9 cellular contexts compared by ENCODE assay signal in genomic region chr5:50438060-50438459, GRCh38. TPM values are rescaled to one million over a fixed set of nuclear protein-coding genes. Genes with fewer than 3 reads are reported as not detected.
DNase-seq lines count a peak whose midpoint lies in the region; ATAC-seq, FAIRE-seq and TF ChIP-seq lines count a peak whose summit lies in the region.
"Not testable (repeated sequence)": the region's sequence is repeated elsewhere in the genome, so short reads cannot be mapped to it uniquely, and the experiment has no call there.
"Had no signal": no experiment of that assay in that cellular context is flagged by ENCODE, and none has a peak within 500 bp of the region (broad histone marks: within the 10 kb centered on the region; RNA-seq: fewer than 3 reads in every experiment).

No MANE protein-coding gene starts in this region.

- peak; percentile 96 for FAIRE-seq in islet of Langerhans (lab: Jason Lieb, UNC)

- peaks cover 96% of the 10 kb centered on the region for H3K4me1 Mint-ChIP-seq in CD4-positive, alpha-beta T cell (ENCODE audit: low read depth)
- H3K4me1 Mint-ChIP-seq in activated CD4-positive, alpha-beta memory T cell treated with anti-CD3 and anti-CD28 coated beads for 36 hours (ENCODE audit: low read depth) = peaks cover 79% of the 10 kb centered on the region
- H3K4me1 Mint-ChIP-seq in activated naive CD8-positive, alpha-beta T cell (ENCODE audit: low read depth) = peaks cover 78% of the 10 kb centered on the region
- H3K4me1 Mint-ChIP-seq in stimulated activated effector memory CD8-positive, alpha-beta T cell treated with anti-CD3 and anti-CD28 coated beads, Interleukin-12 subunit alpha, Interleukin-12 subunit beta, amount 100 ng/mL, for 72 hours = peaks cover 57% of the 10 kb centered on the region

- H3K27me3 ChIP-seq in CD4-positive, alpha-beta T cell (ENCODE audit: control insufficient read depth, insufficient read depth, low read length) = not testable (repeated sequence)

- ATAC-seq in CD4-positive, alpha-beta T cell (ENCODE audit: poor library complexity); stimulated activated effector memory CD8-positive, alpha-beta T cell treated with anti-CD3 and anti-CD28 coated beads, Interleukin-12 subunit alpha, Interleukin-12 subunit beta, amount 100 ng/mL, for 72 hours: not testable (repeated sequence)

- not testable (repeated sequence) for H3K9me3 ChIP-seq in CD4-positive, alpha-beta T cell (ENCODE audit: control insufficient read depth, low read length); HEK293 (ENCODE audit: control insufficient read depth, insufficient read depth, low read depth, low read length)

- H3K27ac ChIP-seq in CD4-positive, alpha-beta T cell (ENCODE audit: low read depth, low read length); HEK293 (ENCODE audit: extremely low read depth, low read depth, low read length): not testable (repeated sequence)

- POLR2A ChIA-PET in CD4-positive, alpha-beta T cell (lab: Charles Lee); HEK293 (lab: Yijun Ruan, JAX); activated CD4-positive, alpha-beta memory T cell treated with anti-CD3 and anti-CD28 coated beads for 36 hours (lab: Charles Lee): not testable (repeated sequence)

- H3K36me3 ChIP-seq in HEK293 (ENCODE audit: control insufficient read depth in 2 of 2, insufficient read depth in 1 of 2, low read length in 2 of 2) = not testable (repeated sequence)

- H3K9me3 Mint-ChIP-seq in CD4-positive, alpha-beta T cell; activated CD4-positive, alpha-beta memory T cell treated with anti-CD3 and anti-CD28 coated beads for 36 hours; activated naive CD8-positive, alpha-beta T cell (ENCODE audit: low read depth); stimulated activated effector memory CD8-positive, alpha-beta T cell treated with anti-CD3 and anti-CD28 coated beads, Interleukin-12 subunit alpha, Interleukin-12 subunit beta, amount 100 ng/mL, for 72 hours: not testable (repeated sequence)

- H3K4me3 ChIP-seq in HEK293 (ENCODE audit: low read depth, low read length) = not testable (repeated sequence)

- H3K27ac Mint-ChIP-seq in CD4-positive, alpha-beta T cell = peak overlapping the region; percentile 99
- H3K27ac Mint-ChIP-seq in activated CD4-positive, alpha-beta memory T cell treated with anti-CD3 and anti-CD28 coated beads for 36 hours = not testable (repeated sequence)
- H3K27ac Mint-ChIP-seq in activated naive CD8-positive, alpha-beta T cell = peak overlapping the region; percentile 16
- H3K27ac Mint-ChIP-seq in stimulated activated effector memory CD8-positive, alpha-beta T cell treated with anti-CD3 and anti-CD28 coated beads, Interleukin-12 subunit alpha, Interleukin-12 subunit beta, amount 100 ng/mL, for 72 hours = peak overlapping the region; percentile 96

- not testable (repeated sequence) for H3K27me3 Mint-ChIP-seq in CD4-positive, alpha-beta T cell; activated CD4-positive, alpha-beta memory T cell treated with anti-CD3 and anti-CD28 coated beads for 36 hours; activated naive CD8-positive, alpha-beta T cell

- H3K4me1 ChIP-seq in HEK293 (ENCODE audit: control insufficient read depth, insufficient read depth, low read length) = not testable (repeated sequence)

- intact Hi-C loops in CD4-positive, alpha-beta T cell (cut with DNase I, micrococcal nuclease) = loop anchor here in 1 of 2 experiments (5.0 kb wide), 1 partner anchor 309 kb away; no protein-coding TSS in a partner anchor
- intact Hi-C loops in activated CD4-positive, alpha-beta memory T cell treated with anti-CD3 and anti-CD28 coated beads for 36 hours (cut with micrococcal nuclease) = not testable (repeated sequence)

- DNase-seq in CD4-positive, alpha-beta T cell; activated CD4-positive, alpha-beta memory T cell treated with anti-CD3 and anti-CD28 coated beads for 36 hours; stimulated activated effector memory CD8-positive, alpha-beta T cell treated with anti-CD3 and anti-CD28 coated beads, Interleukin-12 subunit alpha, Interleukin-12 subunit beta, amount 100 ng/mL, for 72 hours (ENCODE audit: low spot score in 2 of 2): not testable (repeated sequence)
- DNase-seq in NCI-H1105 treated with DMSO at 0.1 percent for 48 hours (lab: John Stamatoyannopoulos, UW) = peak; percentile 65
- DNase-seq in SIG-M5 treated with dmso at 0.1 percent for 504 hours (lab: John Stamatoyannopoulos, UW; ENCODE audit: unreplicated experiment) = peak; percentile 46

- H3K36me3 Mint-ChIP-seq in CD4-positive, alpha-beta T cell (ENCODE audit: low read depth) = peaks cover 41% of the 10 kb centered on the region
- H3K36me3 Mint-ChIP-seq in activated CD4-positive, alpha-beta memory T cell treated with anti-CD3 and anti-CD28 coated beads for 36 hours; activated naive CD8-positive, alpha-beta T cell: not testable (repeated sequence)
- peaks cover 27% of the 10 kb centered on the region for H3K36me3 Mint-ChIP-seq in stimulated activated effector memory CD8-positive, alpha-beta T cell treated with anti-CD3 and anti-CD28 coated beads, Interleukin-12 subunit alpha, Interleukin-12 subunit beta, amount 100 ng/mL, for 72 hours

- not testable (repeated sequence) for TF ChIP-seq CTCF in CD4-positive, alpha-beta T cell (IDR thresholded peaks at IDR 0.05); HEK293 (tag by site-specific recombination; IDR thresholded peaks at IDR 0.05)

- CTCF ChIA-PET in CD4-positive, alpha-beta T cell (lab: Charles Lee); HEK293 (lab: Yijun Ruan, JAX): not testable (repeated sequence)
- CTCF ChIA-PET in activated CD4-positive, alpha-beta memory T cell treated with anti-CD3 and anti-CD28 coated beads for 36 hours (lab: Charles Lee) = interaction anchor here (1.0 kb wide), 1 partner anchor 74 kb away, joined by 3 read pairs; no protein-coding TSS in a partner anchor

- peak overlapping the region; percentile 80 for H3K4me3 Mint-ChIP-seq in CD4-positive, alpha-beta T cell
- H3K4me3 Mint-ChIP-seq in activated CD4-positive, alpha-beta memory T cell treated with anti-CD3 and anti-CD28 coated beads for 36 hours = peak overlapping the region; percentile 12
- H3K4me3 Mint-ChIP-seq in activated naive CD8-positive, alpha-beta T cell = peak overlapping the region; percentile 36
- peak overlapping the region; percentile 86 for H3K4me3 Mint-ChIP-seq in stimulated activated effector memory CD8-positive, alpha-beta T cell treated with anti-CD3 and anti-CD28 coated beads, Interleukin-12 subunit alpha, Interleukin-12 subunit beta, amount 100 ng/mL, for 72 hours

TF ChIP-seq in HEK293, 187 proteins besides CTCF, POLR2A, EP300 and RAD21:
- TF ChIP-seq ZBTB17 (tag by site-specific recombination; IDR thresholded peaks at IDR 0.05) = 0 out of 2 replicates have a peak, but pooled peaks have one; percentile 26
- peak; percentile 63 for TF ChIP-seq SP7 (tag by site-specific recombination; IDR thresholded peaks at IDR 0.05)
- 0 out of 2 replicates have a peak, but pooled peaks have one; percentile 34 for TF ChIP-seq IKZF3 (tag by site-specific recombination; IDR thresholded peaks at IDR 0.05)
- peak; percentile 35; the same call in 1 of the 2 replicates for TF ChIP-seq OSR2 (tag by site-specific recombination; IDR thresholded peaks at IDR 0.05)
- TF ChIP-seq ZNF366 (tag by site-specific recombination; conservative IDR thresholded peaks at IDR 0.05) = peak; percentile 79

RNA-seq across cellular contexts. Expression of gene EMB, which starts 3.0 kb away (rescaled TPM):
- total RNA-seq in CD4-positive, alpha-beta T cell = 100 to 1,000 TPM; 131 to 133 TPM
- total RNA-seq in activated CD4-positive, alpha-beta memory T cell treated with anti-CD3 and anti-CD28 coated beads for 36 hours = 10 to 100 TPM; 87.6 to 90.2 TPM
- total RNA-seq: HepG2 had no signal

Comparison
In these comparisons a context has a peak if more than half of its experiments do, and no peak if none do; other contexts are left out.
1. H3K4me3 Mint-ChIP-seq: peak in every context shown above with its lines; median percentile 86 in stimulated activated effector memory CD8-positive, alpha-beta T cell treated with anti-CD3 and anti-CD28 coated beads, Interleukin-12 subunit alpha, Interleukin-12 subunit beta, amount 100 ng/mL, for 72 hours; 80 in CD4-positive, alpha-beta T cell; 36 in activated naive CD8-positive, alpha-beta T cell; 12 in activated CD4-positive, alpha-beta memory T cell treated with anti-CD3 and anti-CD28 coated beads for 36 hours.